In the genomic region with DNA sequence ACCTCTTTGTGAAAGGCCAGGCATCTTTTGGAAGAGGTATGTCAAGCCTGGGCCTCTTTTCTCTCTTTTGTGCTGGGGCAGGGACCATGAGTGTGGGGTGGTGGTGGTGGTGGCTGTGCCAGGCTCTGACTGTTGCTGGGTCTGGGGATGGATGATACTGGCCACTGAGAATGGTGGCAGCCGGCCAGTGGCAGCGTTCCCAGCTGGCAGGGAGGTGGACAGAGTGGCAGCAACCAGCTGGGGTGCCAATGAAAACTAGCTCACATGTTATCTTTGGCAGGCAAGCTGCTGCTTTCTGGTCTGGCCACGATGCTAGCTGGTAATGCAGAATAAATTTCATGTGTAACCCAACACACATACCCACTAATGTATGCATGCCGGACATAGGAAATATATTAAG, we compare ENCODE assay signal across 10 cellular contexts.
A peak's percentile ranks its signal among the peaks of the same experiment; 100 is the strongest.
DNase-seq lines count a peak whose midpoint lies in the region; ATAC-seq and TF ChIP-seq lines count a peak whose summit lies in the region.
"Had no signal": no experiment of that assay in that cellular context is flagged by ENCODE, and none has a peak within 500 bp of the region (broad histone marks: within the 10 kb centered on the region; RNA-seq: fewer than 3 reads in every experiment).

No MANE protein-coding gene starts in this region.

- WGBS in psoas muscle, 3 donors = 21 to 38% (median 23%) methylated on average over 4 of the region's 4 CpGs

- H3K27ac ChIP-seq in angular gyrus (ENCODE audit: low read depth, low read length) = peak overlapping the region; percentile 100
- H3K27ac ChIP-seq in psoas muscle = no peak overlapping the region
- H3K27ac ChIP-seq: Peyer's patch had no signal

- peaks cover 0 to 3% (median 0%) of the 10 kb centered on the region in 3 donors for H3K27me3 ChIP-seq in psoas muscle (ENCODE audit: insufficient read depth in 3 of 3, low read length in 2 of 3)
- H3K27me3 ChIP-seq: Peyer's patch had no signal

- DNase-seq in GM03348 (ENCODE audit: low spot score) = peak; percentile 5
- DNase-seq in cardiac septum (ENCODE audit: low spot score) = peak; percentile 89
- peak; percentile 51 to 52 for DNase-seq in psoas muscle
- DNase-seq in NCI-H748 (lab: John Stamatoyannopoulos, UW; ENCODE audit: unreplicated experiment) = no peak
- DNase-seq in foreskin melanocyte = no peak
- DNase-seq: activated T-cell treated with anti-CD3 and anti-CD28 coated beads, Interleukin-2, amount 50 U/mL, for 1 hour; Peyer's patch had no signal

- TF ChIP-seq CTCF in psoas muscle (IDR thresholded peaks at IDR 0.05) = no peak

- no peak overlapping the region for H3K4me3 ChIP-seq in psoas muscle
- H3K4me3 ChIP-seq: Peyer's patch had no signal

- no peaks in the 10 kb centered on the region for H3K36me3 ChIP-seq in psoas muscle (ENCODE audit: insufficient read depth in 1 of 2, low read depth in 1 of 2)
- H3K36me3 ChIP-seq: Peyer's patch had no signal

- peak; percentile 69 to 78 (median 74) for ATAC-seq in psoas muscle
- ATAC-seq in HG03108 (IDR thresholded peaks at IDR 0.05; ENCODE audit: unreplicated experiment) = no peak
- ATAC-seq in GM18517 (IDR thresholded peaks at IDR 0.05; ENCODE audit: unreplicated experiment) = no peak

- intact Hi-C loops in cardiac septum (cut with DNase I) = no loop called here
- intact Hi-C loops in psoas muscle (cut with DNase I) = no loop called here

- no peaks in the 10 kb centered on the region for H3K9me3 ChIP-seq in psoas muscle
- H3K9me3 ChIP-seq: Peyer's patch had no signal

- H3K4me1 ChIP-seq in psoas muscle = no peaks in the 10 kb centered on the region
- H3K4me1 ChIP-seq: Peyer's patch had no signal

Comparison
In these comparisons a context has a peak if more than half of its experiments do, and no peak if none do; other contexts are left out.
1. DNase-seq: peak in GM03348 (single experiment), cardiac septum (single experiment) and psoas muscle (2 of 2); none in NCI-H748 (single experiment) and foreskin melanocyte (single experiment).
2. ATAC-seq: peak in psoas muscle (4 of 4); none in HG03108 (single experiment) and GM18517 (single experiment).